In genomic region chr6:10722570-10722819, GRCh38 we compare ENCODE assay signal across 9 cellular contexts. TPM values are rescaled to one million over a fixed set of nuclear protein-coding genes. Genes with fewer than 3 reads are reported as not detected.
DNase-seq lines count a peak whose midpoint lies in the region; ATAC-seq, FAIRE-seq and TF ChIP-seq lines count a peak whose summit lies in the region.
"Had no signal": no experiment of that assay in that cellular context is flagged by ENCODE, and none has a peak within 500 bp of the region (broad histone marks: within the 10 kb centered on the region; RNA-seq: fewer than 3 reads in every experiment).

No MANE protein-coding gene starts in this region.

- no peak for TF ChIP-seq CTCF in cardiac muscle cell (IDR thresholded peaks at IDR 0.05; ENCODE audit: low read depth, low read length)
- no peak for TF ChIP-seq CTCF in K562 (IDR thresholded peaks at IDR 0.05 in 2 of 3, conservative IDR thresholded peaks at IDR 0.05 in 1 of 3; ENCODE audit: insufficient read depth in 2 of 3, low read depth in 1 of 3, low read length in 3 of 3)
- no peak for TF ChIP-seq CTCF in lung (IDR thresholded peaks at IDR 0.05; ENCODE audit: control extremely low read depth, extremely low read depth)
- TF ChIP-seq CTCF in upper lobe of left lung (IDR thresholded peaks at IDR 0.05): no peak

- H3K4me1 ChIP-seq in cardiac muscle cell (ENCODE audit: low read depth) (peaks cover 23% of the 10 kb centered on the region), K562 (replicated peaks in 1 of 2; ENCODE audit: control insufficient read depth in 2 of 2, insufficient read depth in 2 of 2, low read length in 2 of 2) (peaks cover 44 to 48% of the 10 kb centered on the region in 2 experiments), lung (ENCODE audit: control insufficient read depth in 2 of 2, insufficient read depth in 2 of 2, low read length in 2 of 2) (peaks cover 4 to 8% of the 10 kb centered on the region in 2 donors), upper lobe of left lung (peaks cover 15 to 54% (median 25%) of the 10 kb centered on the region in 4 donors)

- no peaks in the 10 kb centered on the region for H3K27me3 ChIP-seq in cardiac muscle cell
- no peaks in the 10 kb centered on the region for H3K27me3 ChIP-seq in K562 (ENCODE audit: control insufficient read depth in 2 of 2, insufficient read depth in 2 of 2, low read length in 2 of 2)
- no peaks in the 10 kb centered on the region for H3K27me3 ChIP-seq in lung (ENCODE audit: control insufficient read depth, insufficient read depth)
- H3K27me3 ChIP-seq in upper lobe of left lung: no peaks in the 10 kb centered on the region

- WGBS in K562 (ENCODE audit: insufficient coverage, low coverage, missing lambda C conversion rate): 0% methylated on average over 6 of the region's 6 CpGs
- WGBS in lung, 2 donors: 0 to 1% methylated on average over 6 of the region's 6 CpGs
- 0 to 7% methylated on average over 3 to 5 of the region's 6 CpGs for WGBS in upper lobe of left lung, 2 donors

- no peaks in the 10 kb centered on the region for H4K20me1 ChIP-seq in K562 (replicated peaks; ENCODE audit: control insufficient read depth, insufficient read depth, low read length)

- no peaks in the 10 kb centered on the region for H3K9me3 ChIP-seq in cardiac muscle cell (ENCODE audit: low read depth)
- peaks cover 13% of the 10 kb centered on the region for H3K9me3 ChIP-seq in K562 (replicated peaks; ENCODE audit: control insufficient read depth, insufficient read depth, low read depth, low read length)
- no peaks in the 10 kb centered on the region for H3K9me3 ChIP-seq in lung (ENCODE audit: control insufficient read depth in 2 of 2, insufficient read depth in 1 of 2, low read length in 1 of 2)
- no peaks in the 10 kb centered on the region for H3K9me3 ChIP-seq in upper lobe of left lung

- peak overlapping the region; percentile 79 for H3K4me2 ChIP-seq in K562 (ENCODE audit: insufficient read depth, low read length)

- TF ChIP-seq EP300 in K562 (IDR thresholded peaks at IDR 0.05; ENCODE audit: low read length) (no peak), upper lobe of left lung (IDR thresholded peaks at IDR 0.05) (no peak)

- in situ Hi-C loops in K562 (cut with MboI): no loop called here

- H3K9ac ChIP-seq in K562 (ENCODE audit: insufficient read depth in 1 of 2, low read depth in 2 of 2, low read length in 2 of 2): peak overlapping the region; percentile 85 to 92

- H3K79me2 ChIP-seq in K562 (ENCODE audit: control insufficient read depth, insufficient read depth, low read length): peaks cover 41% of the 10 kb centered on the region

- H2AFZ ChIP-seq in K562 (ENCODE audit: low read depth, low read length): peak overlapping the region; percentile 90

- BruUV-seq in K562 (replicated peaks; lab: Mats Ljungman, UMichigan): TSS peak; percentile 91

- no peak for TF ChIP-seq POLR2A in K562 (conservative IDR thresholded peaks at IDR 0.05)
- TF ChIP-seq POLR2A in upper lobe of left lung (IDR thresholded peaks at IDR 0.05): no peak

- ATAC-seq in Right ventricle myocardium superior (ENCODE audit: poor library complexity) (no peak), K562 (no peak), lung (ENCODE audit: insufficient read depth, low FRiP score) (no peak), upper lobe of left lung (ENCODE audit: low FRiP score in 2 of 2) (no peak), GM19328 (IDR thresholded peaks at IDR 0.05; ENCODE audit: unreplicated experiment) (no peak)

- CTCF ChIA-PET in K562 (lab: Yijun Ruan, JAX; ENCODE audit: low intra/inter-chr PET ratio): no interaction called here

- H3K4me3 ChIP-seq in cardiac muscle cell: peak overlapping the region; percentile 6
- peak overlapping the region; percentile 64 for H3K4me3 ChIP-seq in K562
- H3K4me3 ChIP-seq in lung: peak overlapping the region; percentile 43
- H3K4me3 ChIP-seq in upper lobe of left lung: peak overlapping the region; percentile 15 to 82 (median 64)

- no peak; a peak in 2 of 4 replicates for TF ChIP-seq RAD21 in K562 (CRISPR knock-in tag; conservative IDR thresholded peaks at IDR 0.05 in 1 of 2, IDR thresholded peaks at IDR 0.05 in 1 of 2)

- no peak for DNase-seq in cardiac muscle cell (ENCODE audit: low read depth in 1 of 2, low spot score in 1 of 2)
- no peak for DNase-seq in Right ventricle myocardium superior
- no peak for DNase-seq in K562 (ENCODE audit: extremely low read depth in 1 of 4, low spot score in 3 of 4)
- DNase-seq in lung (ENCODE audit: low spot score): no peak
- DNase-seq in upper lobe of left lung: no peak
- DNase-seq in SHP77 treated with DMSO at 0.1 percent for 48 hours (lab: John Stamatoyannopoulos, UW): no peak
- DNase-seq in NCI-H1417 treated with DMSO at 0.1 percent for 48 hours (lab: John Stamatoyannopoulos, UW): no peak

- POLR2A ChIA-PET in K562 (lab: Yijun Ruan, JAX): interaction anchor here (0.6 to 4.0 kb wide), 15 partner anchors 9 to 1379 kb away, joined by 3 to 48 read pairs (median 3); partner anchors contain the start of gene TMEM14B

- H3K36me3 ChIP-seq in cardiac muscle cell (peaks cover 4% of the 10 kb centered on the region), K562 (ENCODE audit: control insufficient read depth, insufficient read depth, low read length) (peaks cover 25% of the 10 kb centered on the region; the same call in 2 of the 3 replicates), lung (ENCODE audit: control insufficient read depth in 2 of 2, insufficient read depth in 2 of 2, low read length in 2 of 2) (peaks cover 0 to 13% of the 10 kb centered on the region in 2 donors), upper lobe of left lung (peaks cover 2 to 14% (median 9%) of the 10 kb centered on the region in 4 donors)

- no peak for FAIRE-seq in K562 (lab: Jason Lieb, UNC)
- FAIRE-seq: islet of Langerhans had no signal

- intact Hi-C loops in Right ventricle myocardium superior (cut with DNase I) (no loop called here), K562 (cut with micrococcal nuclease) (loop anchor here (1.0 to 2.0 kb wide), 3 partner anchors 25 to 164 kb away; partner anchors contain the start of genes SYCP2L and TMEM14B)

- H3K27ac ChIP-seq in cardiac muscle cell: peak overlapping the region; percentile 84
- peak overlapping the region; percentile 88 for H3K27ac ChIP-seq in K562 (ENCODE audit: extremely low read depth, low read depth, low read length)
- H3K27ac ChIP-seq in lung (ENCODE audit: low read depth in 1 of 2, low read length in 1 of 2): peak overlapping the region; percentile 91 to 92
- peak overlapping the region; percentile 81 to 88 (median 86) for H3K27ac ChIP-seq in upper lobe of left lung

- no peaks in the 10 kb centered on the region for H3K9me1 ChIP-seq in K562 (ENCODE audit: control insufficient read depth, insufficient read depth, low read length)

RNA-seq across cellular contexts. Expression of gene TMEM14C, which starts 0.4 kb away (rescaled TPM):
- total RNA-seq in cardiac muscle cell (141 and 220 TPM in 2 replicates), Right ventricle myocardium superior (124 TPM), K562 (2014; rRNA removed) (151 TPM in 2 replicates), K562 (2014; rRNA removed; fragmentation: Illumina TruSeq; extraction: Trizol) (213 and 225 TPM in 2 replicates), K562 (2015; rRNA removed; fragmentation: Illumina TruSeq; extraction: Trizol) (150 and 160 TPM in 2 replicates), K562 (2021) (183 and 204 TPM in 2 replicates), lung (10 to 100 TPM; 52.8 to 78.7 TPM), upper lobe of left lung (100 to 1,000 TPM in 2 of 6 donors, 10 to 100 TPM in 4; 23.0 to 116 (median 95.1) TPM)
- polyA plus RNA-seq in cardiac muscle cell (407 and 441 TPM in 2 replicates), K562 (2011; rRNA removed) (319 and 402 TPM in 2 replicates), K562 (2014; fragmentation: Illumina TruSeq; extraction: Trizol) (209 and 263 TPM in 2 replicates), K562 (2014; fragmentation: Nextera tagmentation; extraction: Ambion mirVana) (100 to 1,000 TPM; 472 to 496 TPM), K562 (2014; rRNA removed) (264 and 287 TPM in 2 replicates), lung (100 to 1,000 TPM in 1 of 2 donors, 10 to 100 TPM in 1; 77.9 to 173 TPM)
- 79.7 and 82.0 TPM in 2 replicates for total RNA-seq in K562 (2011; cell fraction: chromatin; rRNA removed; ENCODE audit: low replicate concordance)
- total RNA-seq in K562 (2011; cell fraction: nucleolus; rRNA removed): 114 and 131 TPM in 2 replicates
- 125 and 142 TPM in 2 replicates for total RNA-seq in K562 (2011; cell fraction: nucleoplasm; rRNA removed)
- polyA plus RNA-seq in K562 (2011; cell fraction: cytosol; rRNA removed): 252 and 276 TPM in 2 replicates
- polyA plus RNA-seq in K562 (2011; cell fraction: nucleus; rRNA removed): 76.8 and 123 TPM in 2 replicates
- polyA plus RNA-seq in K562 (2012): 226 and 283 TPM in 2 replicates
- polyA minus RNA-seq in K562 (2011; rRNA and poly(A)+ RNA removed): 118 and 125 TPM in 2 replicates
- 42.3 and 50.0 TPM in 2 replicates for polyA minus RNA-seq in K562 (2011; cell fraction: cytosol; rRNA and poly(A)+ RNA removed)
- polyA minus RNA-seq in K562 (2011; cell fraction: nucleus; rRNA and poly(A)+ RNA removed): 13.3 and 23.7 TPM in 2 replicates

RNA-seq across cellular contexts. Expression of gene TMEM14B, which starts 25.1 kb away (rescaled TPM):
- total RNA-seq in cardiac muscle cell (77.0 and 143 TPM in 2 replicates), Right ventricle myocardium superior (120 TPM), K562 (2014; rRNA removed) (149 and 174 TPM in 2 replicates), K562 (2014; rRNA removed; fragmentation: Illumina TruSeq; extraction: Trizol) (263 and 285 TPM in 2 replicates), K562 (2015; rRNA removed; fragmentation: Illumina TruSeq; extraction: Trizol) (181 and 217 TPM in 2 replicates), K562 (2021) (211 and 214 TPM in 2 replicates), lung (10 to 100 TPM; 47.2 to 77.6 TPM), upper lobe of left lung (10 to 100 TPM; 25.1 to 73.9 (median 56.7) TPM)
- polyA plus RNA-seq in cardiac muscle cell (307 and 381 TPM in 2 replicates), K562 (2011; rRNA removed) (247 and 349 TPM in 2 replicates), K562 (2014; fragmentation: Illumina TruSeq; extraction: Trizol) (198 and 252 TPM in 2 replicates), K562 (2014; fragmentation: Nextera tagmentation; extraction: Ambion mirVana) (100 to 1,000 TPM; 777 to 862 TPM), K562 (2014; rRNA removed) (271 and 298 TPM in 2 replicates), lung (100 to 1,000 TPM in 1 of 2 donors, 10 to 100 TPM in 1; 45.6 to 112 TPM)
- total RNA-seq in K562 (2011; cell fraction: chromatin; rRNA removed; ENCODE audit: low replicate concordance): 120 and 171 TPM in 2 replicates
- 123 and 128 TPM in 2 replicates for total RNA-seq in K562 (2011; cell fraction: nucleolus; rRNA removed)
- 191 and 263 TPM in 2 replicates for total RNA-seq in K562 (2011; cell fraction: nucleoplasm; rRNA removed)
- polyA plus RNA-seq in K562 (2011; cell fraction: cytosol; rRNA removed): 133 and 189 TPM in 2 replicates
- polyA plus RNA-seq in K562 (2011; cell fraction: nucleus; rRNA removed): 63.2 and 95.0 TPM in 2 replicates
- polyA plus RNA-seq in K562 (2012): 154 and 229 TPM in 2 replicates
- 116 and 118 TPM in 2 replicates for polyA minus RNA-seq in K562 (2011; rRNA and poly(A)+ RNA removed)
- polyA minus RNA-seq in K562 (2011; cell fraction: cytosol; rRNA and poly(A)+ RNA removed): 39.9 and 48.1 TPM in 2 replicates
- 44.7 and 82.3 TPM in 2 replicates for polyA minus RNA-seq in K562 (2011; cell fraction: nucleus; rRNA and poly(A)+ RNA removed)

RNA-seq across cellular contexts. Expression of gene PAK1IP1, which starts 27.7 kb away (rescaled TPM):
- 6.2 and 10.4 TPM in 2 replicates for total RNA-seq in cardiac muscle cell
- polyA plus RNA-seq in cardiac muscle cell: 14.6 and 16.6 TPM in 2 replicates
- 10.4 TPM for total RNA-seq in Right ventricle myocardium superior
- total RNA-seq in K562 (2011; cell fraction: chromatin; rRNA removed; ENCODE audit: low replicate concordance): 9.9 and 14.5 TPM in 2 replicates
- 10.0 and 11.4 TPM in 2 replicates for total RNA-seq in K562 (2011; cell fraction: nucleolus; rRNA removed)
- 8.3 and 10.3 TPM in 2 replicates for total RNA-seq in K562 (2011; cell fraction: nucleoplasm; rRNA removed)
- 50.0 and 52.4 TPM in 2 replicates for total RNA-seq in K562 (2014; rRNA removed)
- total RNA-seq in K562 (2014; rRNA removed; fragmentation: Illumina TruSeq; extraction: Trizol): 87.0 and 95.7 TPM in 2 replicates
- total RNA-seq in K562 (2015; rRNA removed; fragmentation: Illumina TruSeq; extraction: Trizol): 87.3 and 90.9 TPM in 2 replicates
- 52.4 and 56.5 TPM in 2 replicates for total RNA-seq in K562 (2021)
- 49.0 and 69.7 TPM in 2 replicates for polyA plus RNA-seq in K562 (2011; rRNA removed)
- 16.3 and 22.3 TPM in 2 replicates for polyA plus RNA-seq in K562 (2011; cell fraction: cytosol; rRNA removed)
- 16.1 and 17.8 TPM in 2 replicates for polyA plus RNA-seq in K562 (2011; cell fraction: nucleus; rRNA removed)
- 28.9 and 46.1 TPM in 2 replicates for polyA plus RNA-seq in K562 (2012)
- polyA plus RNA-seq in K562 (2014; fragmentation: Illumina TruSeq; extraction: Trizol): 85.9 and 108 TPM in 2 replicates
- polyA plus RNA-seq in K562 (2014; fragmentation: Nextera tagmentation; extraction: Ambion mirVana): 100 to 1,000 TPM; 189 to 200 TPM
- 63.5 and 64.4 TPM in 2 replicates for polyA plus RNA-seq in K562 (2014; rRNA removed)
- polyA minus RNA-seq in K562 (2011; rRNA and poly(A)+ RNA removed): 31.3 and 35.1 TPM in 2 replicates
- polyA minus RNA-seq in K562 (2011; cell fraction: cytosol; rRNA and poly(A)+ RNA removed): 9.4 and 11.9 TPM in 2 replicates
- 6.9 and 11.3 TPM in 2 replicates for polyA minus RNA-seq in K562 (2011; cell fraction: nucleus; rRNA and poly(A)+ RNA removed)
- total RNA-seq in lung: 10 to 100 TPM in 1 of 2 donors, 1 to 10 TPM in 1; 6.1 to 10.7 TPM
- polyA plus RNA-seq in lung: 10 to 100 TPM; 11.3 to 16.9 TPM
- 10 to 100 TPM in 3 of 6 donors, 1 to 10 TPM in 3; 6.0 to 15.8 (median 10.8) TPM for total RNA-seq in upper lobe of left lung

RNA-seq across cellular contexts. Expression of gene C6orf52, which starts 28.1 kb away (rescaled TPM):
- total RNA-seq in cardiac muscle cell (2.1 and 10.9 TPM in 2 replicates), Right ventricle myocardium superior (0.78 TPM), K562 (2014; rRNA removed) (6.7 and 11.7 TPM in 2 replicates), K562 (2014; rRNA removed; fragmentation: Illumina TruSeq; extraction: Trizol) (11.1 and 14.9 TPM in 2 replicates), K562 (2015; rRNA removed; fragmentation: Illumina TruSeq; extraction: Trizol) (7.4 and 10.8 TPM in 2 replicates), K562 (2021) (10.5 TPM in 2 replicates), lung (1 to 10 TPM; 1.3 to 3.5 TPM), upper lobe of left lung (1 to 10 TPM in 2 of 6 donors, not detected in 4; 1.6 to 3.2 TPM)
- polyA plus RNA-seq in cardiac muscle cell (3.6 and 7.2 TPM in 2 replicates), K562 (2011; rRNA removed) (11.8 and 14.0 TPM in 2 replicates), K562 (2014; fragmentation: Illumina TruSeq; extraction: Trizol) (12.3 and 12.9 TPM in 2 replicates), K562 (2014; fragmentation: Nextera tagmentation; extraction: Ambion mirVana) (10 to 100 TPM; 27.6 to 37.0 TPM), K562 (2014; rRNA removed) (9.1 and 10.7 TPM in 2 replicates), lung (1 to 10 TPM; 1.3 to 2.5 TPM)
- 1.6 and 1.8 TPM in 2 replicates for total RNA-seq in K562 (2011; cell fraction: chromatin; rRNA removed; ENCODE audit: low replicate concordance)
- 1.8 and 2.5 TPM in 2 replicates for total RNA-seq in K562 (2011; cell fraction: nucleolus; rRNA removed)
- total RNA-seq in K562 (2011; cell fraction: nucleoplasm; rRNA removed): 1.5 and 4.0 TPM in 2 replicates
- polyA plus RNA-seq in K562 (2011; cell fraction: cytosol; rRNA removed): 6.8 and 13.2 TPM in 2 replicates
- 3.6 and 7.2 TPM in 2 replicates for polyA plus RNA-seq in K562 (2011; cell fraction: nucleus; rRNA removed)
- 6.7 and 8.1 TPM in 2 replicates for polyA plus RNA-seq in K562 (2012)
- 6.4 and 6.5 TPM in 2 replicates for polyA minus RNA-seq in K562 (2011; rRNA and poly(A)+ RNA removed)
- polyA minus RNA-seq in K562 (2011; cell fraction: cytosol; rRNA and poly(A)+ RNA removed): 3.1 TPM in 1 of 2 replicates, not detected in the other
- 1.4 TPM in 1 of 2 replicates, not detected in the other for polyA minus RNA-seq in K562 (2011; cell fraction: nucleus; rRNA and poly(A)+ RNA removed)

Comparison
In these comparisons a context has a peak if more than half of its experiments do, and no peak if none do; other contexts are left out.
1. H3K4me3 ChIP-seq: peak in every context shown above with its lines; median percentile 64 in upper lobe of left lung; 64 in K562; 43 in lung; 6 in cardiac muscle cell.